In the genomic region with DNA sequence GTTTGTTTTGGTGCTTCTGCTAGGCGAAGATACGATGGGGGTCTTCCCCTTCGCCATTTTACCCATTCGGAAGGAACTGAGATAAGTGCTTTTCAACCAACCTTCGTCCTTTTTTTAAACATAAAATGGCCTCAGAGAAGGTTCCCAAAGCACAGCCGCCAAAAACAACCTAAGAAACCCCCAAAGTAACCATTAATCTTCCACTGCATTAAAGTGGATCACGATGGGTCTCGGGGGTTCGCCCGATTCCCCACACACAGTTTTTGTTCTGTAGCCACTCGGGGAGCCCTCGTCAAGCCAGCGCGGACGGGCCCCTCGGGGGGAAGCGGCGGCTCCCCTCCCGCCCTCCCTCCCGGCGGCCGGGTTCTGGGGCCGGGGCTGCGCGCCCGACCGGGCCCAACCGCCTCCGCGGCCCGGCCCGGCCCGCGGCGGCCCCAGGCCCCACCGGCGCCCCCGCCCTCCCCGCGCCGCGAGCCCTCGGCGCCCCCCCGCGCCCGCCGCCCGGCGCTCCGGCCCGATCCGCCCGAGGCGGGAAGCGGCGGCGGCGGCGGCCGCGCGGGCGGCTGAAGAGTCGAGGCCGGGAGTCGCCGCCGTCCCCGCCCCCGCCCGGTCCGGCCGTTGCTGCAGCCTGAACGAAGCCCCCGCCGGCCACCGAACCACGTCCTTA, we compare ENCODE assay signal across 8 cellular contexts. TPM values are rescaled to one million over a fixed set of nuclear protein-coding genes. Genes with fewer than 3 reads are reported as not detected.
DNase-seq lines count a peak whose midpoint lies in the region; ATAC-seq and FAIRE-seq lines count a peak whose summit lies in the region.

No MANE protein-coding gene starts in this region.

- H3K9me3 ChIP-seq in iPS-15b (ENCODE audit: control insufficient read depth, insufficient read depth, low read length) (no peaks in the 10 kb centered on the region), skeletal muscle tissue (ENCODE audit: control insufficient read depth in 3 of 3, low read length in 3 of 3) (no peaks in the 10 kb centered on the region)

- DNase-seq in COR-L47 (lab: John Stamatoyannopoulos, UW) (peak; percentile 38), T-helper 2 cell (peak in 4 of 5 experiments; percentile 24 to 74 (median 44)), astrocyte of the hippocampus (ENCODE audit: low read depth, low spot score) (peak; percentile 62), RCC 7860 (ENCODE audit: low spot score) (no peak), mesenteric fat pad (ENCODE audit: low spot score) (no peak)

- ATAC-seq in HG03432 (IDR thresholded peaks at IDR 0.05; ENCODE audit: unreplicated experiment): peak; percentile 6

- H3K9ac ChIP-seq in iPS-15b (ENCODE audit: low read depth, low read length) (peak overlapping the region; percentile 98), skeletal muscle tissue (ENCODE audit: low read depth in 1 of 3, low read length in 3 of 3) (peak overlapping the region; percentile 92 to 100 (median 99))

- peak overlapping the region; percentile 95 for H3K4me3 ChIP-seq in iPS-15b (ENCODE audit: low read depth, low read length)
- peak overlapping the region; percentile 75 to 99 (median 94) for H3K4me3 ChIP-seq in skeletal muscle tissue (ENCODE audit: low read length in 3 of 3)

- H3K27ac ChIP-seq in skeletal muscle tissue (ENCODE audit: low read depth, low read length): peak overlapping the region; percentile 99

- H3K27me3 ChIP-seq in iPS-15b (ENCODE audit: control insufficient read depth, insufficient read depth, low read length) (no peaks in the 10 kb centered on the region), skeletal muscle tissue (ENCODE audit: control insufficient read depth in 3 of 3, insufficient read depth in 3 of 3, low read length in 3 of 3) (no peaks in the 10 kb centered on the region)

- no peak for FAIRE-seq in RCC 7860 (lab: Jason Lieb, UNC)

- H3K4me1 ChIP-seq in iPS-15b (ENCODE audit: control insufficient read depth, insufficient read depth, low read length): peaks cover 18% of the 10 kb centered on the region
- peaks cover 3 to 17% (median 14%) of the 10 kb centered on the region in 3 donors for H3K4me1 ChIP-seq in skeletal muscle tissue (ENCODE audit: control insufficient read depth in 3 of 3, insufficient read depth in 3 of 3, low read length in 3 of 3)

- H3K36me3 ChIP-seq in iPS-15b (ENCODE audit: control insufficient read depth, insufficient read depth, low read length): peaks cover 8% of the 10 kb centered on the region
- peaks cover 3 to 11% (median 8%) of the 10 kb centered on the region in 3 donors for H3K36me3 ChIP-seq in skeletal muscle tissue (ENCODE audit: control insufficient read depth in 3 of 3, insufficient read depth in 3 of 3, low read length in 3 of 3)

RNA-seq across cellular contexts. Expression of a gene that starts 0.8 kb away (rescaled TPM):
- total RNA-seq in skeletal muscle tissue (14.6 TPM), mesenteric fat pad (24.7 TPM)

Comparison
In these comparisons a context has a peak if more than half of its experiments do, and no peak if none do; other contexts are left out.
1. DNase-seq: peak in COR-L47 (single experiment), T-helper 2 cell (4 of 5) and astrocyte of the hippocampus (single experiment); none in RCC 7860 (single experiment) and mesenteric fat pad (single experiment).